1 cellular context compared by ENCODE assay signal in the genomic region with DNA sequence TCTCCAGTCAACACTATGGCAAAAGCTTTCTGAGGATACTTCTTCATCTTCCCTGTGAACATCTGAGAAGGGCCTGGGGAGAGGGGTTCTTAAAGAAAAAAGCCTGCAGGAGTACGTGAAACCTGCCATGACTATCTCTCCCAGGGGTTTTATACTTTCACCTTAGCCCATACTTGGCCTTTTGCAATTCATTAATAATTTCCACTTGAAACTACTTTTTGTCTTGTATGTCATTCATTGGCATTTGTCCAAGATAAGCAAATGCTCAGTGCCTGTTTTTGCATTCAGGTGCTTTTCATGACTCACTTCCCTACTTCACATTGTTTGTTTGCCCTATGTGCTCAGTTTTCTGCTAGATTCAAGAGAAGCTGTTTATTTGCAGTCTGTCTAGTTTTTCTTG.
TF ChIP-seq lines count a peak whose summit lies in the region.

No MANE protein-coding gene starts in this region.

TF ChIP-seq in GM12878, 131 proteins besides CTCF, POLR2A, EP300 and RAD21 (continued from another document and continues in another):
- TF ChIP-seq ZBTB33 (IDR thresholded peaks at IDR 0.05), result no peak
- TF ChIP-seq BHLHE40 (IDR thresholded peaks at IDR 0.05; ENCODE audit: borderline replicate concordance in 1 of 2, low read depth in 2 of 2, low read length in 1 of 2), result no peak
- no peak for TF ChIP-seq STAT3 (IDR thresholded peaks at IDR 0.05; ENCODE audit: low read depth, low read length)
- TF ChIP-seq TARDBP (IDR thresholded peaks at IDR 0.05; ENCODE audit: borderline replicate concordance), result no peak
- 0 out of 2 replicates have a peak, but pooled peaks have one; percentile 19 for TF ChIP-seq PKNOX1 (IDR thresholded peaks at IDR 0.05)
- TF ChIP-seq SMAD5 (IDR thresholded peaks at IDR 0.05; ENCODE audit: low read depth), result no peak
- no peak for TF ChIP-seq NRF1 (conservative IDR thresholded peaks at IDR 0.05; ENCODE audit: low read depth, low read length)
- TF ChIP-seq TCF7 (IDR thresholded peaks at IDR 0.05; ENCODE audit: borderline replicate concordance), result no peak
- TF ChIP-seq NR2C1 (IDR thresholded peaks at IDR 0.05), result no peak
- TF ChIP-seq SP1 (IDR thresholded peaks at IDR 0.05; ENCODE audit: low read depth, low read length), result no peak
- 0 out of 2 replicates have a peak, but pooled peaks have one; percentile 19 for TF ChIP-seq IRF4 (IDR thresholded peaks at IDR 0.05; ENCODE audit: low read depth, low read length)
- no peak for TF ChIP-seq TBL1XR1 (IDR thresholded peaks at IDR 0.05; ENCODE audit: low read depth, low read length)
- TF ChIP-seq ZNF207 (IDR thresholded peaks at IDR 0.05; ENCODE audit: borderline replicate concordance), result no peak
- TF ChIP-seq, protein P1, sequence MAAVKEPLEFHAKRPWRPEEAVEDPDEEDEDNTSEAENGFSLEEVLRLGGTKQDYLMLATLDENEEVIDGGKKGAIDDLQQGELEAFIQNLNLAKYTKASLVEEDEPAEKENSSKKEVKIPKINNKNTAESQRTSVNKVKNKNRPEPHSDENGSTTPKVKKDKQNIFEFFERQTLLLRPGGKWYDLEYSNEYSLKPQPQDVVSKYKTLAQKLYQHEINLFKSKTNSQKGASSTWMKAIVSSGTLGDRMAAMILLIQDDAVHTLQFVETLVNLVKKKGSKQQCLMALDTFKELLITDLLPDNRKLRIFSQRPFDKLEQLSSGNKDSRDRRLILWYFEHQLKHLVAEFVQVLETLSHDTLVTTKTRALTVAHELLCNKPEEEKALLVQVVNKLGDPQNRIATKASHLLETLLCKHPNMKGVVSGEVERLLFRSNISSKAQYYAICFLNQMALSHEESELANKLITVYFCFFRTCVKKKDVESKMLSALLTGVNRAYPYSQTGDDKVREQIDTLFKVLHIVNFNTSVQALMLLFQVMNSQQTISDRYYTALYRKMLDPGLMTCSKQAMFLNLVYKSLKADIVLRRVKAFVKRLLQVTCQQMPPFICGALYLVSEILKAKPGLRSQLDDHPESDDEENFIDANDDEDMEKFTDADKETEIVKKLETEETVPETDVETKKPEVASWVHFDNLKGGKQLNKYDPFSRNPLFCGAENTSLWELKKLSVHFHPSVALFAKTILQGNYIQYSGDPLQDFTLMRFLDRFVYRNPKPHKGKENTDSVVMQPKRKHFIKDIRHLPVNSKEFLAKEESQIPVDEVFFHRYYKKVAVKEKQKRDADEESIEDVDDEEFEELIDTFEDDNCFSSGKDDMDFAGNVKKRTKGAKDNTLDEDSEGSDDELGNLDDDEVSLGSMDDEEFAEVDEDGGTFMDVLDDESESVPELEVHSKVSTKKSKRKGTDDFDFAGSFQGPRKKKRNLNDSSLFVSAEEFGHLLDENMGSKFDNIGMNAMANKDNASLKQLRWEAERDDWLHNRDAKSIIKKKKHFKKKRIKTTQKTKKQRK (IDR thresholded peaks at IDR 0.05; ENCODE audit: low read depth, low read length), result no peak
- TF ChIP-seq JUNB (IDR thresholded peaks at IDR 0.05), result peak; percentile 52; the same call in 1 of the 2 replicates
- peak in 1 of 2 experiments; percentile 43; a peak in 1 of 4 replicates for TF ChIP-seq ETV6 (conservative IDR thresholded peaks at IDR 0.05 in 1 of 2, IDR thresholded peaks at IDR 0.05 in 1 of 2; ENCODE audit: borderline replicate concordance in 1 of 2, low read depth in 1 of 2)
- TF ChIP-seq REST (IDR thresholded peaks at IDR 0.05; ENCODE audit: low read depth, low read length), result no peak
- TF ChIP-seq RFX5 (IDR thresholded peaks at IDR 0.05; ENCODE audit: low read depth, low read length), result no peak
- TF ChIP-seq STAT1 (conservative IDR thresholded peaks at IDR 0.05), result no peak
- TF ChIP-seq, protein P2, sequence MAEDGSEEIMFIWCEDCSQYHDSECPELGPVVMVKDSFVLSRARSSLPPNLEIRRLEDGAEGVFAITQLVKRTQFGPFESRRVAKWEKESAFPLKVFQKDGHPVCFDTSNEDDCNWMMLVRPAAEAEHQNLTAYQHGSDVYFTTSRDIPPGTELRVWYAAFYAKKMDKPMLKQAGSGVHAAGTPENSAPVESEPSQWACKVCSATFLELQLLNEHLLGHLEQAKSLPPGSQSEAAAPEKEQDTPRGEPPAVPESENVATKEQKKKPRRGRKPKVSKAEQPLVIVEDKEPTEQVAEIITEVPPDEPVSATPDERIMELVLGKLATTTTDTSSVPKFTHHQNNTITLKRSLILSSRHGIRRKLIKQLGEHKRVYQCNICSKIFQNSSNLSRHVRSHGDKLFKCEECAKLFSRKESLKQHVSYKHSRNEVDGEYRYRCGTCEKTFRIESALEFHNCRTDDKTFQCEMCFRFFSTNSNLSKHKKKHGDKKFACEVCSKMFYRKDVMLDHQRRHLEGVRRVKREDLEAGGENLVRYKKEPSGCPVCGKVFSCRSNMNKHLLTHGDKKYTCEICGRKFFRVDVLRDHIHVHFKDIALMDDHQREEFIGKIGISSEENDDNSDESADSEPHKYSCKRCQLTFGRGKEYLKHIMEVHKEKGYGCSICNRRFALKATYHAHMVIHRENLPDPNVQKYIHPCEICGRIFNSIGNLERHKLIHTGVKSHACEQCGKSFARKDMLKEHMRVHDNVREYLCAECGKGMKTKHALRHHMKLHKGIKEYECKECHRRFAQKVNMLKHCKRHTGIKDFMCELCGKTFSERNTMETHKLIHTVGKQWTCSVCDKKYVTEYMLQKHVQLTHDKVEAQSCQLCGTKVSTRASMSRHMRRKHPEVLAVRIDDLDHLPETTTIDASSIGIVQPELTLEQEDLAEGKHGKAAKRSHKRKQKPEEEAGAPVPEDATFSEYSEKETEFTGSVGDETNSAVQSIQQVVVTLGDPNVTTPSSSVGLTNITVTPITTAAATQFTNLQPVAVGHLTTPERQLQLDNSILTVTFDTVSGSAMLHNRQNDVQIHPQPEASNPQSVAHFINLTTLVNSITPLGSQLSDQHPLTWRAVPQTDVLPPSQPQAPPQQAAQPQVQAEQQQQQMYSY (CRISPR knock-in tag; IDR thresholded peaks at IDR 0.05), result no peak
- no peak for TF ChIP-seq MXI1 (IDR thresholded peaks at IDR 0.05; ENCODE audit: low read depth, low read length)
- no peak for TF ChIP-seq HDAC6 (IDR thresholded peaks at IDR 0.05; ENCODE audit: unreplicated experiment)
- TF ChIP-seq YY1 (IDR thresholded peaks at IDR 0.05; ENCODE audit: low read depth, low read length), result no peak
- TF ChIP-seq, protein P3, sequence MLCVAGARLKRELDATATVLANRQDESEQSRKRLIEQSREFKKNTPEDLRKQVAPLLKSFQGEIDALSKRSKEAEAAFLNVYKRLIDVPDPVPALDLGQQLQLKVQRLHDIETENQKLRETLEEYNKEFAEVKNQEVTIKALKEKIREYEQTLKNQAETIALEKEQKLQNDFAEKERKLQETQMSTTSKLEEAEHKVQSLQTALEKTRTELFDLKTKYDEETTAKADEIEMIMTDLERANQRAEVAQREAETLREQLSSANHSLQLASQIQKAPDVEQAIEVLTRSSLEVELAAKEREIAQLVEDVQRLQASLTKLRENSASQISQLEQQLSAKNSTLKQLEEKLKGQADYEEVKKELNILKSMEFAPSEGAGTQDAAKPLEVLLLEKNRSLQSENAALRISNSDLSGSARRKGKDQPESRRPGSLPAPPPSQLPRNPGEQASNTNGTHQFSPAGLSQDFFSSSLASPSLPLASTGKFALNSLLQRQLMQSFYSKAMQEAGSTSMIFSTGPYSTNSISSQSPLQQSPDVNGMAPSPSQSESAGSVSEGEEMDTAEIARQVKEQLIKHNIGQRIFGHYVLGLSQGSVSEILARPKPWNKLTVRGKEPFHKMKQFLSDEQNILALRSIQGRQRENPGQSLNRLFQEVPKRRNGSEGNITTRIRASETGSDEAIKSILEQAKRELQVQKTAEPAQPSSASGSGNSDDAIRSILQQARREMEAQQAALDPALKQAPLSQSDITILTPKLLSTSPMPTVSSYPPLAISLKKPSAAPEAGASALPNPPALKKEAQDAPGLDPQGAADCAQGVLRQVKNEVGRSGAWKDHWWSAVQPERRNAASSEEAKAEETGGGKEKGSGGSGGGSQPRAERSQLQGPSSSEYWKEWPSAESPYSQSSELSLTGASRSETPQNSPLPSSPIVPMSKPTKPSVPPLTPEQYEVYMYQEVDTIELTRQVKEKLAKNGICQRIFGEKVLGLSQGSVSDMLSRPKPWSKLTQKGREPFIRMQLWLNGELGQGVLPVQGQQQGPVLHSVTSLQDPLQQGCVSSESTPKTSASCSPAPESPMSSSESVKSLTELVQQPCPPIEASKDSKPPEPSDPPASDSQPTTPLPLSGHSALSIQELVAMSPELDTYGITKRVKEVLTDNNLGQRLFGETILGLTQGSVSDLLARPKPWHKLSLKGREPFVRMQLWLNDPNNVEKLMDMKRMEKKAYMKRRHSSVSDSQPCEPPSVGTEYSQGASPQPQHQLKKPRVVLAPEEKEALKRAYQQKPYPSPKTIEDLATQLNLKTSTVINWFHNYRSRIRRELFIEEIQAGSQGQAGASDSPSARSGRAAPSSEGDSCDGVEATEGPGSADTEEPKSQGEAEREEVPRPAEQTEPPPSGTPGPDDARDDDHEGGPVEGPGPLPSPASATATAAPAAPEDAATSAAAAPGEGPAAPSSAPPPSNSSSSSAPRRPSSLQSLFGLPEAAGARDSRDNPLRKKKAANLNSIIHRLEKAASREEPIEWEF (IDR thresholded peaks at IDR 0.05; ENCODE audit: insufficient replicate concordance, low read depth, low read length), result no peak
- no peak for TF ChIP-seq SKIL (IDR thresholded peaks at IDR 0.05; ENCODE audit: low read depth, poor library complexity, severe bottlenecking)
- no peak for TF ChIP-seq MLLT1 (IDR thresholded peaks at IDR 0.05)
- TF ChIP-seq SMARCA5 (IDR thresholded peaks at IDR 0.05), result no peak
- no peak for TF ChIP-seq KAT2A (conservative IDR thresholded peaks at IDR 0.05; ENCODE audit: control insufficient read depth, low read depth, low read length)
- no peak for TF ChIP-seq CEBPB (IDR thresholded peaks at IDR 0.05; ENCODE audit: borderline replicate concordance in 1 of 2, low read depth in 2 of 2, low read length in 2 of 2)
- 0 out of 2 replicates have a peak, but pooled peaks have one; percentile 28 for TF ChIP-seq CREM (IDR thresholded peaks at IDR 0.05; ENCODE audit: low read depth)
